11 cellular contexts compared by ENCODE assay signal in the genomic region with DNA sequence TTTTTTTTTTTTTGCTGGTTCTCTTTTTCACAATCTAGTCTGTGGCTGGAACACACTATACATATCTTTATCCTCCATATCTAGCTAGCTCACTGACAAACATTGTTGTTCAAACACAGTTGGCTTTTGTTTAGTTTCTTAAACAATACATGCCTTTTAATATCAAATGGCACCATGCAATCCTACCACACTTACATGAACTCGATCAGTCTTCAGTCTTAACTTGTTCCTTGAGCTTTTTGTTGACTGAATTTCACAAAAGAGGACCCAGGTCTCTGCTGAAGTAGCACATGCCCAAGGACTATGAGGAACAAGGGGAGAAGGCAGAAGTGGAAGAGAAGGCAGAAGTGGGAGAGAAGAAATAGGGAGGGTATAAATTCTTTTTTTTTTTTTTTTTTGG. TPM values are rescaled to one million over a fixed set of nuclear protein-coding genes. Genes with fewer than 3 reads are reported as not detected.
DNase-seq lines count a peak whose midpoint lies in the region; ATAC-seq and TF ChIP-seq lines count a peak whose summit lies in the region.
"Had no signal": no experiment of that assay in that cellular context is flagged by ENCODE, and none has a peak within 500 bp of the region (broad histone marks: within the 10 kb centered on the region; RNA-seq: fewer than 3 reads in every experiment).

No MANE protein-coding gene starts in this region.

- H3K36me3 Mint-ChIP-seq in activated T-cell treated with anti-CD3 and anti-CD28 coated beads, Interleukin-2, amount 50 U/mL, for 24 hours (ENCODE audit: low read depth): peaks cover 67% of the 10 kb centered on the region
- peaks cover 40% of the 10 kb centered on the region for H3K36me3 Mint-ChIP-seq in activated T-cell treated with anti-CD3 and anti-CD28 coated beads, Interleukin-2, amount 50 U/mL, for 4 hours (ENCODE audit: insufficient read depth)
- H3K36me3 Mint-ChIP-seq in T-helper 17 cell (ENCODE audit: low read depth): peaks cover 9% of the 10 kb centered on the region

- H3K27ac ChIP-seq in stomach: peak overlapping the region; percentile 50 to 83 (median 66)
- H3K27ac ChIP-seq: RWPE1 had no signal

- peaks cover 84% of the 10 kb centered on the region for H3K4me1 Mint-ChIP-seq in activated T-cell treated with anti-CD3 and anti-CD28 coated beads, Interleukin-2, amount 50 U/mL, for 24 hours (ENCODE audit: low read depth)
- H3K4me1 Mint-ChIP-seq in activated T-cell treated with anti-CD3 and anti-CD28 coated beads, Interleukin-2, amount 50 U/mL, for 4 hours (ENCODE audit: low read depth): peaks cover 80% of the 10 kb centered on the region
- peaks cover 60% of the 10 kb centered on the region for H3K4me1 Mint-ChIP-seq in T-helper 17 cell

- peaks cover 7% of the 10 kb centered on the region for H3K9me3 Mint-ChIP-seq in activated T-cell treated with anti-CD3 and anti-CD28 coated beads, Interleukin-2, amount 50 U/mL, for 24 hours
- peaks cover 3% of the 10 kb centered on the region for H3K9me3 Mint-ChIP-seq in activated T-cell treated with anti-CD3 and anti-CD28 coated beads, Interleukin-2, amount 50 U/mL, for 4 hours

- DNase-seq in activated T-cell treated with anti-CD3 and anti-CD28 coated beads, Interleukin-2, amount 50 U/mL, for 24 hours: no peak
- DNase-seq in activated T-cell treated with anti-CD3 and anti-CD28 coated beads, Interleukin-2, amount 50 U/mL, for 4 hours: no peak
- no peak for DNase-seq in T-helper 17 cell
- DNase-seq in globus pallidus (ENCODE audit: low spot score): peak; percentile 86
- DNase-seq in stomach: no peak
- DNase-seq: central memory CD4-positive, alpha-beta T cell; NCI-H2227 treated with DMSO at 0.1 percent for 48 hours had no signal

- ATAC-seq in activated T-cell treated with anti-CD3 and anti-CD28 coated beads, Interleukin-2, amount 50 U/mL, for 4 hours: no peak
- ATAC-seq in T-helper 17 cell (no peak), HG02852 (IDR thresholded peaks at IDR 0.05; ENCODE audit: unreplicated experiment) (no peak), HG03097 (IDR thresholded peaks at IDR 0.05; ENCODE audit: low FRiP score, unreplicated experiment) (no peak)
- ATAC-seq in activated CD4-positive, CD25-positive, alpha-beta regulatory T cell treated with anti-CD3 and anti-CD28 coated beads, Interleukin-2, amount 50 U/mL, for 24 hours: no peak

- 0% methylated on average over 1 of the region's 1 CpG for WGBS in stomach, 5 donors

- no peaks in the 10 kb centered on the region for H3K9me3 ChIP-seq in T-helper 17 cell (ENCODE audit: control insufficient read depth, low read length, poor library complexity, severe bottlenecking)
- no peaks in the 10 kb centered on the region for H3K9me3 ChIP-seq in stomach

- peaks cover 0 to under 1% (median 0%) of the 10 kb centered on the region in 4 donors for H3K36me3 ChIP-seq in stomach

- H3K27me3 Mint-ChIP-seq in activated T-cell treated with anti-CD3 and anti-CD28 coated beads, Interleukin-2, amount 50 U/mL, for 24 hours: no peaks in the 10 kb centered on the region
- no peaks in the 10 kb centered on the region for H3K27me3 Mint-ChIP-seq in activated T-cell treated with anti-CD3 and anti-CD28 coated beads, Interleukin-2, amount 50 U/mL, for 4 hours (ENCODE audit: low read depth)
- no peaks in the 10 kb centered on the region for H3K27me3 Mint-ChIP-seq in T-helper 17 cell

- TF ChIP-seq CTCF in stomach (IDR thresholded peaks at IDR 0.05): no peak

- no peak for TF ChIP-seq EP300 in stomach (IDR thresholded peaks at IDR 0.05)

- peak overlapping the region; percentile 85 for H3K27ac Mint-ChIP-seq in activated T-cell treated with anti-CD3 and anti-CD28 coated beads, Interleukin-2, amount 50 U/mL, for 24 hours
- peak overlapping the region; percentile 86 for H3K27ac Mint-ChIP-seq in T-helper 17 cell

- no peak for TF ChIP-seq POLR2A in stomach (IDR thresholded peaks at IDR 0.05)

- H3K4me3 Mint-ChIP-seq in activated T-cell treated with anti-CD3 and anti-CD28 coated beads, Interleukin-2, amount 50 U/mL, for 24 hours: no peak overlapping the region
- H3K4me3 Mint-ChIP-seq in activated T-cell treated with anti-CD3 and anti-CD28 coated beads, Interleukin-2, amount 50 U/mL, for 4 hours: no peak overlapping the region
- H3K4me3 Mint-ChIP-seq in T-helper 17 cell: peak overlapping the region; percentile 21

- intact Hi-C loops in stomach (cut with DNase I; ENCODE audit: low total_unique reads): no loop called here

- peaks cover 5 to 84% (median 61%) of the 10 kb centered on the region in 4 donors for H3K4me1 ChIP-seq in stomach

- no peak overlapping the region for H3K4me3 ChIP-seq in stomach

- no peaks in the 10 kb centered on the region for H3K27me3 ChIP-seq in stomach

RNA-seq across cellular contexts. Expression of a gene that starts 25.5 kb away (rescaled TPM):
- total RNA-seq in activated T-cell treated with anti-CD3 and anti-CD28 coated beads, Interleukin-2, amount 50 U/mL, for 4 hours: 100 to 1,000 TPM; 177 to 189 (median 187) TPM
- 100 to 1,000 TPM; 372 to 400 TPM for total RNA-seq in T-helper 17 cell
- total RNA-seq in stomach: 100 to 1,000 TPM in 2 of 5 donors, 10 to 100 TPM in 3; 16.2 to 226 (median 75.3) TPM
- polyA plus RNA-seq in stomach: 10 to 100 TPM; 47.2 to 53.6 (median 49.6) TPM
